7 cellular contexts compared by ENCODE assay signal in the genomic region with DNA sequence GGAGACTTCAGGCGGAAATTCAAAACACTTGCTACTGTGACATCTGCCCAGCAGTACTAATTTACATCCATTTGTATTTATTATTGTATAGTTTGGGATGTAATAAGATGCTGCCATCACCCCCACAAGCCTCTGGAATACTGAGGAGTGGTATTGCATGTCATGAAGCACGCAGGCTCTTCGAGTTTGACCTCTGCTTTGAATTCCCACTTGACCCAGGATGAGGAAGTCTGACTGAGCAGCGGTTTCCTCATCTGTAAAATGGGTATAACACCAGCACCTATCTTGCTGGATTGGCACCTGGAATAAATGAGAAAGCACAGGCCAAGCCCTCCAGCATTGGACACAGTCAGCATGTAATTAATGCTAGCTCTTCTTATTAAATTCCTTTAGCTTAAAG.
"Had no signal": no experiment of that assay in that cellular context is flagged by ENCODE, and none has a peak within 500 bp of the region (broad histone marks: within the 10 kb centered on the region; RNA-seq: fewer than 3 reads in every experiment).

No MANE protein-coding gene starts in this region.

- H3K4me3 ChIP-seq: GM23338 had no signal

- H3K27ac Mint-ChIP-seq: GM23338, H9, IgD-negative memory B cell had no signal

- H3K4me3 Mint-ChIP-seq: GM23338, H9, IgD-negative memory B cell had no signal

- ATAC-seq: GM23338 had no signal

- H2AFZ ChIP-seq: GM23338 had no signal

- FAIRE-seq: H1, H54, HTR-8/SVneo had no signal

- H3K4me1 Mint-ChIP-seq: GM23338, H9 had no signal

- H3K4me2 ChIP-seq: GM23338 had no signal

- H3K36me3 Mint-ChIP-seq: IgD-negative memory B cell had no signal

- DNase-seq: H9, HCEC 1CT had no signal
